1 cellular context compared by ENCODE assay signal in the genomic region with DNA sequence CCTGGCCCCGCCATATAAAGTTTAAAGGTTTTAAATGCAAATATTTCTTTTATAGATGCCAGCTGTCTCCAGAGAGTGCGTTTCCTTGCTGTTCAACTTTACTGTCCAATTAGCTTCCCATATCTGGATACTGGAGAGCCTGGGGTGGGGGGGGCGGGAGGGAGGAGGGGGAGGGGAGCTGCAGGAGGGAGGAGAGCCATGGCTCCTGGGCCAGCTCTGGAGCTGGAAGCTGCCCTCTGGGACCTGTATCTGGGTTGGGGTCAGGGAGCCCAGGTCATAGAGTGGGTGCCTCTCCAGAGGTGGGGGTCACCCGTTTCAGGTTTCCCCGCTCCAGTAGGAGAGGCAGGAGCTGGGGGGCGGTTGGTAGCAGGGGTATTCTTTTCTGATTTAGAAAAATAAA.
TF ChIP-seq lines count a peak whose summit lies in the region.

No MANE protein-coding gene starts in this region.

TF ChIP-seq in H1, 55 proteins besides CTCF, POLR2A, EP300 and RAD21:
- TF ChIP-seq CREB1 (IDR thresholded peaks at IDR 0.05) (no peak), SP2 (IDR thresholded peaks at IDR 0.05; ENCODE audit: low read length) (no peak), JUN (IDR thresholded peaks at IDR 0.05; ENCODE audit: low read depth, low read length) (no peak), SIN3A (conservative IDR thresholded peaks at IDR 0.05 in 1 of 2, IDR thresholded peaks at IDR 0.05 in 1 of 2; ENCODE audit: low read depth in 1 of 2, low read length in 2 of 2) (no peak), RXRA (IDR thresholded peaks at IDR 0.05; ENCODE audit: insufficient read depth, low read depth, low read length) (no peak), TAF1 (IDR thresholded peaks at IDR 0.05; ENCODE audit: low read depth, low read length) (no peak), TCF12 (IDR thresholded peaks at IDR 0.05; ENCODE audit: low read depth, low read length) (no peak)
